14 cellular contexts compared by ENCODE assay signal in genomic region chr18:23722646-23723045, GRCh38. TPM values are rescaled to one million over a fixed set of nuclear protein-coding genes. Genes with fewer than 3 reads are reported as not detected.
A peak's percentile ranks its signal among the peaks of the same experiment; 100 is the strongest.
DNase-seq lines count a peak whose midpoint lies in the region; ATAC-seq and TF ChIP-seq lines count a peak whose summit lies in the region.
"Had no signal": no experiment of that assay in that cellular context is flagged by ENCODE, and none has a peak within 500 bp of the region (broad histone marks: within the 10 kb centered on the region; RNA-seq: fewer than 3 reads in every experiment).

No MANE protein-coding gene starts in this region.

- DNase-seq in EH (ENCODE audit: low read depth) (peak; percentile 95), adipocyte (ENCODE audit: low read depth) (peak; percentile 31), fibroblast of pulmonary artery (ENCODE audit: low read depth) (peak; percentile 39), osteoblast (ENCODE audit: insufficient read length, low spot score, missing footprints) (no peak), SHP77 treated with DMSO at 0.1 percent for 48 hours (lab: John Stamatoyannopoulos, UW) (no peak)
- DNase-seq in stimulated activated effector memory CD8-positive, alpha-beta T cell treated with anti-CD3 and anti-CD28 coated beads, Interleukin-12 subunit alpha, Interleukin-12 subunit beta, amount 100 ng/mL, for 72 hours (ENCODE audit: low spot score in 2 of 2) = no peak
- DNase-seq in activated CD8-positive, alpha-beta memory T cell treated with anti-CD3 and anti-CD28 coated beads, Interleukin-2, amount 10 ng/mL, durations not matched to agents 7 days and 5 days = no peak
- DNase-seq: AML-193, GOT3, NCI-H1048, NCI-H526 treated with DMSO at 0.1 percent for 48 hours, PC-3 had no signal

- H3K27me3 ChIP-seq in adipocyte (replicated peaks; ENCODE audit: control insufficient read depth, insufficient read depth, low read length) = no peaks in the 10 kb centered on the region
- H3K27me3 ChIP-seq in osteoblast (ENCODE audit: insufficient read depth, low read length) = no peaks in the 10 kb centered on the region

- H3K9me3 Mint-ChIP-seq in stimulated activated effector memory CD8-positive, alpha-beta T cell treated with anti-CD3 and anti-CD28 coated beads, Interleukin-12 subunit alpha, Interleukin-12 subunit beta, amount 100 ng/mL, for 72 hours = no peaks in the 10 kb centered on the region
- H3K9me3 Mint-ChIP-seq in activated CD8-positive, alpha-beta memory T cell treated with anti-CD3 and anti-CD28 coated beads, Interleukin-2, amount 10 ng/mL, durations not matched to agents 7 days and 5 days (ENCODE audit: low read depth) = no peaks in the 10 kb centered on the region

- H3K9me3 ChIP-seq in adipocyte (ENCODE audit: control insufficient read depth, low read length) (no peaks in the 10 kb centered on the region), osteoblast (ENCODE audit: low read depth, low read length) (no peaks in the 10 kb centered on the region)

- H3K4me1 Mint-ChIP-seq in stimulated activated effector memory CD8-positive, alpha-beta T cell treated with anti-CD3 and anti-CD28 coated beads, Interleukin-12 subunit alpha, Interleukin-12 subunit beta, amount 100 ng/mL, for 72 hours = no peaks in the 10 kb centered on the region
- H3K4me1 Mint-ChIP-seq in activated CD8-positive, alpha-beta memory T cell treated with anti-CD3 and anti-CD28 coated beads, Interleukin-2, amount 10 ng/mL, durations not matched to agents 7 days and 5 days = no peaks in the 10 kb centered on the region

- H3K36me3 Mint-ChIP-seq in stimulated activated effector memory CD8-positive, alpha-beta T cell treated with anti-CD3 and anti-CD28 coated beads, Interleukin-12 subunit alpha, Interleukin-12 subunit beta, amount 100 ng/mL, for 72 hours = no peaks in the 10 kb centered on the region
- no peaks in the 10 kb centered on the region for H3K36me3 Mint-ChIP-seq in activated CD8-positive, alpha-beta memory T cell treated with anti-CD3 and anti-CD28 coated beads, Interleukin-2, amount 10 ng/mL, durations not matched to agents 7 days and 5 days

- no peaks in the 10 kb centered on the region for H3K79me2 ChIP-seq in osteoblast (ENCODE audit: insufficient read depth, low read length)

- H3K27me3 Mint-ChIP-seq in activated CD8-positive, alpha-beta memory T cell treated with anti-CD3 and anti-CD28 coated beads, Interleukin-2, amount 10 ng/mL, durations not matched to agents 7 days and 5 days = peaks cover 30% of the 10 kb centered on the region

- H2AFZ ChIP-seq in osteoblast (ENCODE audit: low read length) = peak overlapping the region; percentile 13

- peak overlapping the region; percentile 74 for H3K27ac ChIP-seq in osteoblast (ENCODE audit: low read depth, low read length)
- H3K27ac ChIP-seq: HL-60 had no signal

- CTCF ChIA-PET in activated CD8-positive, alpha-beta memory T cell treated with anti-CD3 and anti-CD28 coated beads, Interleukin-2, amount 10 ng/mL, durations not matched to agents 7 days and 5 days (lab: Charles Lee) = interaction anchor here (1.1 kb wide), 1 partner anchor 13 kb away, joined by 3 read pairs; no protein-coding TSS in a partner anchor

- H4K20me1 ChIP-seq in osteoblast (ENCODE audit: insufficient read depth, low read length) = no peaks in the 10 kb centered on the region

- H3K4me1 ChIP-seq in adipocyte (ENCODE audit: control insufficient read depth, insufficient read depth, low read length) (peaks cover 49% of the 10 kb centered on the region), osteoblast (ENCODE audit: insufficient read depth, low read length) (peaks cover 36% of the 10 kb centered on the region)

- no peak overlapping the region for H3K27ac Mint-ChIP-seq in stimulated activated effector memory CD8-positive, alpha-beta T cell treated with anti-CD3 and anti-CD28 coated beads, Interleukin-12 subunit alpha, Interleukin-12 subunit beta, amount 100 ng/mL, for 72 hours
- no peak overlapping the region for H3K27ac Mint-ChIP-seq in activated CD8-positive, alpha-beta memory T cell treated with anti-CD3 and anti-CD28 coated beads, Interleukin-2, amount 10 ng/mL, durations not matched to agents 7 days and 5 days

- H3K4me3 ChIP-seq in adipocyte (ENCODE audit: low read length) = no peak overlapping the region
- no peak overlapping the region for H3K4me3 ChIP-seq in fibroblast of pulmonary artery (replicated peaks; ENCODE audit: low read depth, low read length)
- H3K4me3 ChIP-seq in osteoblast (ENCODE audit: insufficient read depth, low read length) = no peak overlapping the region
- H3K4me3 ChIP-seq: K562 had no signal

- ATAC-seq in stimulated activated effector memory CD8-positive, alpha-beta T cell treated with anti-CD3 and anti-CD28 coated beads, Interleukin-12 subunit alpha, Interleukin-12 subunit beta, amount 100 ng/mL, for 72 hours = no peak
- no peak for ATAC-seq in activated CD8-positive, alpha-beta memory T cell treated with anti-CD3 and anti-CD28 coated beads, Interleukin-2, amount 10 ng/mL, durations not matched to agents 7 days and 5 days
- ATAC-seq: K562, PC-3 had no signal

- H3K36me3 ChIP-seq in adipocyte (ENCODE audit: control insufficient read depth, insufficient read depth, low read length, severe bottlenecking) (no peaks in the 10 kb centered on the region), osteoblast (ENCODE audit: insufficient read depth, low read length) (no peaks in the 10 kb centered on the region)

- peak overlapping the region; percentile 1 for H3K4me2 ChIP-seq in osteoblast (ENCODE audit: insufficient read depth, low read length)

- H3K4me3 Mint-ChIP-seq in stimulated activated effector memory CD8-positive, alpha-beta T cell treated with anti-CD3 and anti-CD28 coated beads, Interleukin-12 subunit alpha, Interleukin-12 subunit beta, amount 100 ng/mL, for 72 hours = no peak overlapping the region
- H3K4me3 Mint-ChIP-seq in activated CD8-positive, alpha-beta memory T cell treated with anti-CD3 and anti-CD28 coated beads, Interleukin-2, amount 10 ng/mL, durations not matched to agents 7 days and 5 days = no peak overlapping the region

- TF ChIP-seq CTCF in fibroblast of pulmonary artery (IDR thresholded peaks at IDR 0.05; ENCODE audit: low read length, missing control alignments) (no peak), osteoblast (IDR thresholded peaks at IDR 0.05; ENCODE audit: extremely low read depth, low read depth, low read length) (no peak)

- H3K9ac ChIP-seq in adipocyte (ENCODE audit: low read length) = peak overlapping the region; percentile 28

RNA-seq across cellular contexts. Expression of gene LAMA3, which starts 33.4 kb away (rescaled TPM):
- 8.3 and 33.3 TPM in 2 replicates for total RNA-seq in osteoblast
- total RNA-seq in activated CD8-positive, alpha-beta memory T cell treated with anti-CD3 and anti-CD28 coated beads, Interleukin-2, amount 10 ng/mL, durations not matched to agents 7 days and 5 days = under 1 TPM in 1 of 2 experiments, not detected in 1; 0.23 TPM

RNA-seq across cellular contexts. Expression of gene ANKRD29, which starts 59.9 kb away (rescaled TPM):
- 9.8 and 20.9 TPM in 2 replicates for total RNA-seq in osteoblast
- not detected for total RNA-seq in activated CD8-positive, alpha-beta memory T cell treated with anti-CD3 and anti-CD28 coated beads, Interleukin-2, amount 10 ng/mL, durations not matched to agents 7 days and 5 days

Comparison
In these comparisons a context has a peak if more than half of its experiments do, and no peak if none do; other contexts are left out.
1. DNase-seq: peak in EH (single experiment), adipocyte (single experiment) and fibroblast of pulmonary artery (single experiment); none in osteoblast (single experiment), stimulated activated effector memory CD8-positive, alpha-beta T cell treated with anti-CD3 and anti-CD28 coated beads, Interleukin-12 subunit alpha, Interleukin-12 subunit beta, amount 100 ng/mL, for 72 hours (0 of 2), activated CD8-positive, alpha-beta memory T cell treated with anti-CD3 and anti-CD28 coated beads, Interleukin-2, amount 10 ng/mL, durations not matched to agents 7 days and 5 days (single experiment) and SHP77 treated with DMSO at 0.1 percent for 48 hours (single experiment).
2. RNA of gene ANKRD29, which starts 59.9 kb away (total RNA-seq): 9.8 to 20.9 TPM in osteoblast; not detected in activated CD8-positive, alpha-beta memory T cell treated with anti-CD3 and anti-CD28 coated beads, Interleukin-2, amount 10 ng/mL, durations not matched to agents 7 days and 5 days; every median in the first group is over 10 times any median in the second.